23 cellular contexts compared by ENCODE assay signal in genomic region chr14:80776186-80776585, GRCh38.
A peak's percentile ranks its signal among the peaks of the same experiment; 100 is the strongest.
DNase-seq lines count a peak whose midpoint lies in the region; ATAC-seq, FAIRE-seq and TF ChIP-seq lines count a peak whose summit lies in the region.
"Had no signal": no experiment of that assay in that cellular context is flagged by ENCODE, and none has a peak within 500 bp of the region (broad histone marks: within the 10 kb centered on the region; RNA-seq: fewer than 3 reads in every experiment).

No MANE protein-coding gene starts in this region.

- H3K4me3 Mint-ChIP-seq in WTC11, result no peak overlapping the region
- H3K4me3 Mint-ChIP-seq: B cell; CD4-positive, CD25-positive, alpha-beta regulatory T cell; CD8-positive, alpha-beta T cell had no signal

- POLR2A ChIA-PET in WTC11 (lab: Charles Lee), result no interaction called here

- no peaks in the 10 kb centered on the region for H3K36me3 ChIP-seq in osteoblast (ENCODE audit: insufficient read depth, low read length)

- H3K9me3 ChIP-seq in osteoblast (ENCODE audit: low read depth, low read length), result no peaks in the 10 kb centered on the region
- H3K9me3 ChIP-seq: BLaER1, Caco-2 had no signal

- H3K4me1 Mint-ChIP-seq in WTC11, result peaks cover 10% of the 10 kb centered on the region; the same call in 1 of the 2 replicates
- H3K4me1 Mint-ChIP-seq: B cell had no signal

- no peak for ATAC-seq in WTC11
- ATAC-seq: CD8-positive, alpha-beta T cell; GM12878 had no signal

- no peak overlapping the region for H3K27ac ChIP-seq in osteoblast (ENCODE audit: low read depth, low read length)
- H3K27ac ChIP-seq: BLaER1, C4-2B, GM23248 had no signal

- TF ChIP-seq CTCF in WTC11 (IDR thresholded peaks at IDR 0.05) (no peak), osteoblast (IDR thresholded peaks at IDR 0.05; ENCODE audit: extremely low read depth, low read depth, low read length) (no peak)

- no peaks in the 10 kb centered on the region for H3K36me3 Mint-ChIP-seq in WTC11

- H3K79me2 ChIP-seq in osteoblast (ENCODE audit: insufficient read depth, low read length), result no peaks in the 10 kb centered on the region

- CTCF ChIA-PET in WTC11 (lab: Charles Lee), result no interaction called here

- H3K9me3 Mint-ChIP-seq in WTC11, result no peaks in the 10 kb centered on the region
- H3K9me3 Mint-ChIP-seq: CD8-positive, alpha-beta T cell had no signal

- no peak for DNase-seq in WTC11 (ENCODE audit: low spot score)
- no peak for DNase-seq in stimulated activated CD4-positive, alpha-beta T cell treated with anti-CD3 and anti-CD28 coated beads, Interleukin-12 subunit alpha, Interleukin-12 subunit beta, amount 100 ng/mL, for 4 hours
- no peak for DNase-seq in SHP77 treated with DMSO at 0.1 percent for 48 hours (lab: John Stamatoyannopoulos, UW)
- no peak for DNase-seq in osteoblast (ENCODE audit: insufficient read length, low spot score, missing footprints)
- DNase-seq: 8988T; Caco-2; CD4-positive, CD25-positive, alpha-beta regulatory T cell; CD8-positive, alpha-beta T cell; DMS153; DND-41; GDM1; GM23248; H7; HCEC 1CT had no signal

- H3K4me3 ChIP-seq in osteoblast (ENCODE audit: insufficient read depth, low read length), result no peak overlapping the region
- H3K4me3 ChIP-seq: BLaER1, GM12878, GM23248 had no signal

- no peaks in the 10 kb centered on the region for H3K27me3 ChIP-seq in osteoblast (ENCODE audit: insufficient read depth, low read length)
- H3K27me3 ChIP-seq: BLaER1 had no signal

- FAIRE-seq in A204.1 (lab: Jason Lieb, UNC) (peak; percentile 90), G401.6 (lab: Jason Lieb, UNC) (peak; percentile 78), islet of Langerhans (lab: Jason Lieb, UNC) (peak; percentile 30)
- FAIRE-seq: GM12878, GM19239, H1 had no signal

- H3K27ac Mint-ChIP-seq in WTC11, result no peak overlapping the region
- H3K27ac Mint-ChIP-seq: B cell; CD4-positive, CD25-positive, alpha-beta regulatory T cell; CD8-positive, alpha-beta T cell had no signal

- H4K20me1 ChIP-seq in osteoblast (ENCODE audit: insufficient read depth, low read length), result no peaks in the 10 kb centered on the region
- H4K20me1 ChIP-seq: BLaER1 had no signal

- H3K27me3 Mint-ChIP-seq in WTC11 (ENCODE audit: low read depth), result no peaks in the 10 kb centered on the region
- H3K27me3 Mint-ChIP-seq: B cell; CD4-positive, CD25-positive, alpha-beta regulatory T cell had no signal

- no peak overlapping the region for H3K4me2 ChIP-seq in osteoblast (ENCODE audit: insufficient read depth, low read length)
- H3K4me2 ChIP-seq: BLaER1 had no signal

- no peaks in the 10 kb centered on the region for H3K4me1 ChIP-seq in osteoblast (ENCODE audit: insufficient read depth, low read length)
- H3K4me1 ChIP-seq: BLaER1, Caco-2 had no signal

- H2AFZ ChIP-seq in osteoblast (ENCODE audit: low read length), result no peak overlapping the region
- H2AFZ ChIP-seq: GM23248 had no signal

TF ChIP-seq in WTC11, 78 proteins besides CTCF, POLR2A, EP300 and RAD21:
- TF ChIP-seq ZBTB43 (CRISPR knock-in tag; IDR thresholded peaks at IDR 0.05), result no peak
- no peak for TF ChIP-seq IRF1 (CRISPR knock-in tag; IDR thresholded peaks at IDR 0.05)
- TF ChIP-seq HMGA2 (CRISPR knock-in tag; IDR thresholded peaks at IDR 0.05), result 0 out of 2 replicates have a peak, but pooled peaks have one; percentile 16
- TF ChIP-seq JAZF1 (CRISPR knock-in tag; IDR thresholded peaks at IDR 0.05), result no peak
- TF ChIP-seq ESRRA (CRISPR knock-in tag; IDR thresholded peaks at IDR 0.05; ENCODE audit: borderline replicate concordance), result no peak
- TF ChIP-seq FOXJ3 (CRISPR knock-in tag; IDR thresholded peaks at IDR 0.05; ENCODE audit: borderline replicate concordance), result no peak
- TF ChIP-seq OVOL2 (CRISPR knock-in tag; IDR thresholded peaks at IDR 0.05; ENCODE audit: borderline replicate concordance), result no peak
- no peak for TF ChIP-seq SMAD4 (CRISPR knock-in tag; IDR thresholded peaks at IDR 0.05)
